In genomic region chr7:28258240-28258639, GRCh38 we compare ENCODE assay signal across 34 cellular contexts.
DNase-seq lines count a peak whose midpoint lies in the region; ATAC-seq, FAIRE-seq and TF ChIP-seq lines count a peak whose summit lies in the region.
"Had no signal": no experiment of that assay in that cellular context is flagged by ENCODE, and none has a peak within 500 bp of the region (broad histone marks: within the 10 kb centered on the region; RNA-seq: fewer than 3 reads in every experiment).

No MANE protein-coding gene starts in this region.

- no peak overlapping the region for H2BK15ac ChIP-seq in IMR-90 (ENCODE audit: low read depth, low read length)

- H3K56ac ChIP-seq in IMR-90 (ENCODE audit: extremely low read depth, insufficient read depth, low read length), result no peak overlapping the region

- TF ChIP-seq CTCF in A549 (IDR thresholded peaks at IDR 0.05), result no peak
- TF ChIP-seq CTCF in IMR-90 (conservative IDR thresholded peaks at IDR 0.05; ENCODE audit: low read depth, low read length), result no peak
- TF ChIP-seq CTCF in adrenal gland (IDR thresholded peaks at IDR 0.05), result no peak

- H4K20me1 ChIP-seq in IMR-90 (ENCODE audit: insufficient read depth, low read length), result no peaks in the 10 kb centered on the region

- H3K14ac ChIP-seq in IMR-90 (replicated peaks; ENCODE audit: low read depth, low read length), result no peak overlapping the region

- H4K8ac ChIP-seq in IMR-90 (ENCODE audit: low read depth in 2 of 2, low read length in 2 of 2), result no peak overlapping the region

- no peak overlapping the region for H4K91ac ChIP-seq in IMR-90 (ENCODE audit: insufficient read depth, low read depth, low read length)

- H3K9me3 ChIP-seq in A549, result 0 out of 3 replicates have a peak, but pooled peaks cover 2% of the 10 kb centered on the region
- H3K9me3 ChIP-seq in IMR-90 (ENCODE audit: control insufficient read depth, insufficient read depth, low read length), result no peaks in the 10 kb centered on the region
- no peaks in the 10 kb centered on the region for H3K9me3 ChIP-seq in adrenal gland (replicated peaks in 1 of 3)
- no peaks in the 10 kb centered on the region for H3K9me3 ChIP-seq in MG63
- H3K9me3 ChIP-seq: esophagus squamous epithelium, neutrophil, thoracic aorta had no signal

- no TSS peak for BruUV-seq in IMR-90 (replicated peaks; lab: Mats Ljungman, UMichigan)

- H3K79me1 ChIP-seq in IMR-90 (ENCODE audit: low read depth in 1 of 2, low read length in 2 of 2), result no peaks in the 10 kb centered on the region

- H4K5ac ChIP-seq in IMR-90 (ENCODE audit: low read depth, low read length), result no peak overlapping the region

- TF ChIP-seq POLR2A in A549 (IDR thresholded peaks at IDR 0.05; ENCODE audit: low read length) (no peak), IMR-90 (IDR thresholded peaks at IDR 0.05; ENCODE audit: low read depth, low read length) (no peak), adrenal gland (IDR thresholded peaks at IDR 0.05) (no peak)

- no peak for FAIRE-seq in A549 (lab: Jason Lieb, UNC)
- FAIRE-seq: D721Med, endometrium, GM18507, kidney had no signal

- in situ Hi-C loops in IMR-90 (cut with MboI; ENCODE audit: low sequenced_read_pairs), result no loop called here

- POLR2A ChIA-PET in A549 (lab: Yijun Ruan, JAX), result no interaction called here
- POLR2A ChIA-PET in IMR-90 (lab: Charles Lee; ENCODE audit: unreplicated experiment), result no interaction called here

- no peak overlapping the region for H3K4me3 ChIP-seq in A549
- no peak overlapping the region for H3K4me3 ChIP-seq in IMR-90 (ENCODE audit: insufficient read depth, low read depth, low read length)
- no peak overlapping the region for H3K4me3 ChIP-seq in adrenal gland
- H3K4me3 ChIP-seq in MG63, result no peak overlapping the region
- H3K4me3 ChIP-seq: dorsolateral prefrontal cortex, esophagus squamous epithelium, heart right ventricle, SJCRH30, thoracic aorta had no signal

- H3K9ac ChIP-seq in IMR-90 (ENCODE audit: low read depth, low read length), result no peak overlapping the region
- H3K9ac ChIP-seq: KMS-11 had no signal

- DNase-seq in A549 (ENCODE audit: low read depth in 1 of 2, low spot score in 1 of 2) (no peak), IMR-90 (no peak), NCI-H2107 (lab: John Stamatoyannopoulos, UW) (peak; percentile 22), NCI-H774 (lab: John Stamatoyannopoulos, UW) (peak; percentile 34), MV-4-11 (lab: John Stamatoyannopoulos, UW) (no peak), adrenal gland (no peak), MG63 (no peak)
- DNase-seq: activated CD4-positive, alpha-beta T cell treated with anti-CD3 and anti-CD28 coated beads for 1 hour; activated CD8-positive, alpha-beta memory T cell treated with anti-CD3 and anti-CD28 coated beads, Interleukin-2, amount 50 U/mL, for 48 hours; activated CD8-positive, alpha-beta T cell treated with anti-CD3 and anti-CD28 coated beads for 36 hours; activated naive CD4-positive, alpha-beta T cell treated with anti-CD3 and anti-CD28 coated beads, Interleukin-2, amount 10 ng/mL, durations not matched to agents 7 days and 5 days; CD4-positive, alpha-beta T cell; cerebellar nuclear complex; dorsolateral prefrontal cortex; esophagus squamous epithelium; foreskin melanocyte; GOT3; heart right ventricle; kidney; left ventricle myocardium superior; NCI-H2081 treated with DMSO at 0.1 percent for 48 hours; NCI-H526 treated with DMSO at 0.1 percent for 48 hours; stimulated activated naive CD8-positive, alpha-beta T cell treated with anti-CD3 and anti-CD28 coated beads, Interleukin-15, amount 100 ng/mL, for 72 hours; SW 1271 had no signal

- CTCF ChIA-PET in A549 (lab: Yijun Ruan, JAX) (no interaction called here), IMR-90 (lab: Yijun Ruan, JAX) (no interaction called here)

- H2AK9ac ChIP-seq in IMR-90 (replicated peaks; ENCODE audit: low read depth, low read length, poor library complexity), result no peak overlapping the region

- ATAC-seq in A549 (no peak), IMR-90 (ENCODE audit: low read depth) (no peak), HG02759 (IDR thresholded peaks at IDR 0.05; ENCODE audit: unreplicated experiment) (no peak)
- ATAC-seq: activated CD8-positive, alpha-beta T cell treated with anti-CD3 and anti-CD28 coated beads for 36 hours; heart right ventricle; left ventricle myocardium superior; sciatic nerve; stimulated activated naive CD8-positive, alpha-beta T cell treated with anti-CD3 and anti-CD28 coated beads, Interleukin-15, amount 100 ng/mL, for 72 hours had no signal

- no peak overlapping the region for H2AFZ ChIP-seq in IMR-90 (replicated peaks; ENCODE audit: low read length, poor library complexity)

- no peak overlapping the region for H3K18ac ChIP-seq in IMR-90 (ENCODE audit: low read depth, low read length)

- H3K36me3 ChIP-seq in IMR-90 (ENCODE audit: control insufficient read depth, insufficient read depth, low read length), result no peaks in the 10 kb centered on the region
- no peaks in the 10 kb centered on the region for H3K36me3 ChIP-seq in adrenal gland (replicated peaks in 1 of 2)
- H3K36me3 ChIP-seq in MG63, result no peaks in the 10 kb centered on the region
- H3K36me3 ChIP-seq: esophagus squamous epithelium, heart right ventricle, neutrophil, SJCRH30, thoracic aorta had no signal

- TF ChIP-seq RAD21 in A549 (conservative IDR thresholded peaks at IDR 0.05 in 1 of 2, IDR thresholded peaks at IDR 0.05 in 1 of 2) (no peak), IMR-90 (IDR thresholded peaks at IDR 0.05; ENCODE audit: low read length) (no peak)

- no peak overlapping the region for H2BK120ac ChIP-seq in IMR-90 (ENCODE audit: low read depth, low read length)

- no peak overlapping the region for H3K23ac ChIP-seq in IMR-90 (ENCODE audit: low read depth, low read length)

- H2BK20ac ChIP-seq in IMR-90 (ENCODE audit: low read depth, low read length), result no peak overlapping the region

- no peak overlapping the region for H3K4me2 ChIP-seq in A549
- peak overlapping the region; percentile 45; the same call in 1 of the 2 replicates for H3K4me2 ChIP-seq in IMR-90 (ENCODE audit: low read depth, low read length)
- H3K4me2 ChIP-seq: KMS-11 had no signal

- dilution Hi-C loops in IMR-90 (cut with HindIII; ENCODE audit: low sequenced_read_pairs, unreplicated experiment), result no loop called here

- intact Hi-C loops in IMR-90 (cut with micrococcal nuclease) (no loop called here), adrenal gland (cut with DNase I) (no loop called here)

- TF ChIP-seq EP300 in A549 (IDR thresholded peaks at IDR 0.05), result no peak

- 0% methylated on average over 1 of the region's 1 CpG for WGBS in A549 (ENCODE audit: missing lambda C conversion rate)
- WGBS in IMR-90 (ENCODE audit: extremely low coverage in 2 of 2, insufficient read length in 1 of 2), 2 experiments, result no CpG with 5 or more reads among the region's 1 CpG
- WGBS in adrenal gland, 4 donors, result 62 to 79% (median 74%) methylated on average over 1 of the region's 1 CpG

- H3K27ac ChIP-seq in A549, result no peak overlapping the region
- no peak overlapping the region for H3K27ac ChIP-seq in IMR-90 (ENCODE audit: insufficient read depth, low read length)
- no peak overlapping the region for H3K27ac ChIP-seq in adrenal gland
- H3K27ac ChIP-seq: dorsolateral prefrontal cortex, esophagus squamous epithelium, heart right ventricle, HL-60, KMS-11, neutrophil, SJCRH30, thoracic aorta had no signal

- no peak overlapping the region for H2AK5ac ChIP-seq in IMR-90 (ENCODE audit: low read depth, low read length)

- H3K4me1 ChIP-seq in A549 (no peaks in the 10 kb centered on the region), IMR-90 (ENCODE audit: control insufficient read depth, insufficient read depth, low read length) (peaks cover 2% of the 10 kb centered on the region; the same call in 1 of the 2 replicates), adrenal gland (replicated peaks in 1 of 2) (no peaks in the 10 kb centered on the region)
- H3K4me1 ChIP-seq: esophagus squamous epithelium, heart right ventricle had no signal

- H3K27me3 ChIP-seq in IMR-90 (ENCODE audit: control insufficient read depth, insufficient read depth, low read length) (peaks cover 23% of the 10 kb centered on the region), adrenal gland (no peaks in the 10 kb centered on the region), MG63 (no peaks in the 10 kb centered on the region; the same call in 1 of the 2 replicates)
- H3K27me3 ChIP-seq: neutrophil, SJCRH30 had no signal

- no peaks in the 10 kb centered on the region for H3K9me1 ChIP-seq in IMR-90 (ENCODE audit: insufficient read depth, low read length)

- no peak overlapping the region for H2BK5ac ChIP-seq in IMR-90 (ENCODE audit: low read depth, low read length, poor library complexity, severe bottlenecking)

- no peak overlapping the region for H3K4ac ChIP-seq in IMR-90 (ENCODE audit: low read depth, low read length)

TF ChIP-seq in A549, 52 proteins besides CTCF, POLR2A, EP300 and RAD21 (continues in another document):
- TF ChIP-seq HMGXB4 (CRISPR knock-in tag; IDR thresholded peaks at IDR 0.05; ENCODE audit: borderline replicate concordance), result no peak
- no peak for TF ChIP-seq TP53 (CRISPR knock-in tag; IDR thresholded peaks at IDR 0.05)

TF ChIP-seq in IMR-90, 13 proteins besides CTCF, POLR2A, EP300 and RAD21:
- TF ChIP-seq CHD1 (IDR thresholded peaks at IDR 0.05; ENCODE audit: low read depth, low read length) (no peak), CEBPB (IDR thresholded peaks at IDR 0.05; ENCODE audit: low read depth, low read length) (no peak), NFE2L2 (IDR thresholded peaks at IDR 0.05; ENCODE audit: low read depth, low read length) (no peak), RCOR1 (IDR thresholded peaks at IDR 0.05; ENCODE audit: insufficient replicate concordance, low read length) (no peak), USF2 (IDR thresholded peaks at IDR 0.05; ENCODE audit: low read depth, low read length) (no peak), ELK1 (IDR thresholded peaks at IDR 0.05; ENCODE audit: borderline replicate concordance, low read depth, low read length) (no peak), MAZ (IDR thresholded peaks at IDR 0.05; ENCODE audit: borderline replicate concordance, low read depth, low read length) (no peak)

Comparison
In these comparisons a context has a peak if more than half of its experiments do, and no peak if none do; other contexts are left out.
1. DNase-seq: peak in NCI-H2107 (single experiment) and NCI-H774 (single experiment); none in A549 (0 of 2), IMR-90 (single experiment), MV-4-11 (single experiment), adrenal gland (0 of 7) and MG63 (single experiment).